ENCODE assay signal across 12 cellular contexts in the genomic region with DNA sequence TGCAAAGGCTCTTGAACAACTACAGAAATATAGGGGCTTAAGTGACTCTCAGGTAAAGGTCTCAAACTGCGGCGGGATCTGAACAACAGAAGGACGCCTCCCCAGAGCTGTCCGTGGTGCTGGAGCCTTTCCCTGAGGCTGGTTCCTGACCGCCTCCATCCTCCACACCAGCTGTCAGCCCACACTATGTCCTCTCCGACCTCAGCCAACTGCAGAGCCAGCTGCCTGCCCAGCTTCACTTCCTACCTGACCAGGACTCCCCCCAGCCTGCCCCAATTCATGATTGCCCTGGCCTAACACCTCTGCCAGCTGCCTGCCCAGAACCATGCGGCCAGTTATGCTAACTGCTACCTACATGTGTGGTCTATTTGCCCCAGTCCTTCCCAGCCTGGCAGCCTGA.
DNase-seq lines count a peak whose midpoint lies in the region; ATAC-seq and TF ChIP-seq lines count a peak whose summit lies in the region.
"Had no signal": no experiment of that assay in that cellular context is flagged by ENCODE, and none has a peak within 500 bp of the region (broad histone marks: within the 10 kb centered on the region; RNA-seq: fewer than 3 reads in every experiment).

No MANE protein-coding gene starts in this region.

- no peak for TF ChIP-seq POLR2A in testis (IDR thresholded peaks at IDR 0.05)

- no peaks in the 10 kb centered on the region for H3K9me3 ChIP-seq in cardiac muscle cell (ENCODE audit: low read depth)
- peaks cover 5% of the 10 kb centered on the region for H3K9me3 ChIP-seq in left ventricle myocardium inferior (replicated peaks)
- H3K9me3 ChIP-seq in testis, result no peaks in the 10 kb centered on the region

- H3K27ac Mint-ChIP-seq in immature natural killer cell, result no peak overlapping the region
- H3K27ac Mint-ChIP-seq: activated naive CD4-positive, alpha-beta T cell treated with anti-CD3 and anti-CD28 coated beads, Interleukin-2, amount 50 U/mL, for 24 hours had no signal

- intact Hi-C loops in left ventricle myocardium inferior (cut with micrococcal nuclease), result no loop called here
- intact Hi-C loops in testis (cut with DNase I; ENCODE audit: low total_unique reads), result no loop called here

- no peak for ATAC-seq in HG02588 (IDR thresholded peaks at IDR 0.05; ENCODE audit: unreplicated experiment)

- no peaks in the 10 kb centered on the region for H3K36me3 Mint-ChIP-seq in immature natural killer cell
- H3K36me3 Mint-ChIP-seq: activated naive CD4-positive, alpha-beta T cell treated with anti-CD3 and anti-CD28 coated beads, Interleukin-2, amount 50 U/mL, for 24 hours had no signal

- H3K27ac ChIP-seq in cardiac muscle cell, result no peak overlapping the region
- H3K27ac ChIP-seq in left ventricle myocardium inferior (replicated peaks), result no peak overlapping the region
- H3K27ac ChIP-seq in testis, result no peak overlapping the region
- H3K27ac ChIP-seq: BLaER1 treated with 17β-estradiol and CSF1 and Interleukin-3, amounts not matched to agents 10 nM and 100 nM; parathyroid adenoma had no signal

- WGBS in testis, 2 donors, result 18 to 22% methylated on average over 5 to 7 of the region's 7 CpGs

- H3K27me3 ChIP-seq in cardiac muscle cell (no peaks in the 10 kb centered on the region), left ventricle myocardium inferior (ENCODE audit: low read depth) (peaks cover 94% of the 10 kb centered on the region), testis (no peaks in the 10 kb centered on the region)
- H3K27me3 ChIP-seq: BLaER1 treated with 17β-estradiol and CSF1 and Interleukin-3, amounts not matched to agents 10 nM and 100 nM had no signal

- H3K4me3 ChIP-seq in cardiac muscle cell, result no peak overlapping the region
- H3K4me3 ChIP-seq in left ventricle myocardium inferior, result no peak overlapping the region
- H3K4me3 ChIP-seq in fibroblast of pulmonary artery (replicated peaks; ENCODE audit: low read depth, low read length), result no peak overlapping the region
- no peak overlapping the region for H3K4me3 ChIP-seq in testis
- H3K4me3 ChIP-seq: BLaER1 treated with 17β-estradiol and CSF1 and Interleukin-3, amounts not matched to agents 10 nM and 100 nM had no signal

- H3K36me3 ChIP-seq in cardiac muscle cell (no peaks in the 10 kb centered on the region), left ventricle myocardium inferior (no peaks in the 10 kb centered on the region), testis (ENCODE audit: low read depth, missing control alignments) (no peaks in the 10 kb centered on the region)
- H3K36me3 ChIP-seq: BLaER1 treated with 17β-estradiol and CSF1 and Interleukin-3, amounts not matched to agents 10 nM and 100 nM had no signal

- no peak for TF ChIP-seq CTCF in cardiac muscle cell (IDR thresholded peaks at IDR 0.05; ENCODE audit: low read depth, low read length)
- no peak for TF ChIP-seq CTCF in left ventricle myocardium inferior (IDR thresholded peaks at IDR 0.05; ENCODE audit: borderline replicate concordance)
- TF ChIP-seq CTCF in fibroblast of pulmonary artery (IDR thresholded peaks at IDR 0.05; ENCODE audit: low read length, missing control alignments), result no peak
- TF ChIP-seq CTCF in testis (IDR thresholded peaks at IDR 0.05), result no peak

- DNase-seq in cardiac muscle cell (ENCODE audit: low read depth in 1 of 2, low spot score in 1 of 2) (peak; percentile 39 to 80), left ventricle myocardium inferior (no peak), RPMI8226 (peak; percentile 48), fibroblast of pulmonary artery (ENCODE audit: low read depth) (peak; percentile 35), testis (peak; percentile 53), immature natural killer cell (no peak), SW480 (ENCODE audit: low spot score) (no peak)
- DNase-seq: MM.1S had no signal

- peaks cover 0 to 7% (median 3%) of the 10 kb centered on the region in 3 donors for H3K27me3 Mint-ChIP-seq in immature natural killer cell (ENCODE audit: low read depth in 3 of 3)

- no peak overlapping the region for H3K4me3 Mint-ChIP-seq in immature natural killer cell
- H3K4me3 Mint-ChIP-seq: activated naive CD4-positive, alpha-beta T cell treated with anti-CD3 and anti-CD28 coated beads, Interleukin-2, amount 50 U/mL, for 24 hours had no signal

- H3K4me1 Mint-ChIP-seq in immature natural killer cell, result no peaks in the 10 kb centered on the region
- H3K4me1 Mint-ChIP-seq: activated naive CD4-positive, alpha-beta T cell treated with anti-CD3 and anti-CD28 coated beads, Interleukin-2, amount 50 U/mL, for 24 hours had no signal

- peaks cover 0 to 2% (median 0%) of the 10 kb centered on the region in 6 donors for H3K9me3 Mint-ChIP-seq in immature natural killer cell
- H3K9me3 Mint-ChIP-seq: activated naive CD4-positive, alpha-beta T cell treated with anti-CD3 and anti-CD28 coated beads, Interleukin-2, amount 50 U/mL, for 24 hours had no signal

- H3K4me1 ChIP-seq in cardiac muscle cell (ENCODE audit: low read depth) (no peaks in the 10 kb centered on the region), left ventricle myocardium inferior (no peaks in the 10 kb centered on the region), testis (no peaks in the 10 kb centered on the region)
- H3K4me1 ChIP-seq: parathyroid adenoma had no signal

Comparison
In these comparisons a context has a peak if more than half of its experiments do, and no peak if none do; other contexts are left out.
1. DNase-seq: peak in cardiac muscle cell (2 of 2), RPMI8226 (single experiment), fibroblast of pulmonary artery (single experiment) and testis (single experiment); none in left ventricle myocardium inferior (single experiment), immature natural killer cell (0 of 3) and SW480 (single experiment).